In the genomic region with DNA sequence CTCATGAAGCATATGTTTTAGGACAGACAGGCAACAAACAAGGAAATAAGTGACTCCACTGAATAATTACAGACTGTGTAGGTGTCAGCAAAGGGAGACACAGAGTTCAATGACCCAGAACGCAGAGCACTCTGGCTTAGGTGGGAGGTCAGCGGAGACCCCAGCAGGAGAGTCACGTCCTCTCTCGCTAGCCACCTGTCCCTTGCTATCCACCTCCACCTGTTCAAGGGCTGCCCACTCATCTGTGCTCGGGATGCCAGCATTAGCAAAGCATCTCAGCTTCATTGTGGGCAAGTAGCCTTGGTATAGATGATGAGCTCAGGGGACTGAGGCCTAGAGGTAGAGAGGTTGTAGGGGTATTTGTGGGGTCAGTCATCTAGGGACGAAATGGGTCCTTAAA, we compare ENCODE assay signal across 29 cellular contexts.
"Had no signal": no experiment of that assay in that cellular context is flagged by ENCODE, and none has a peak within 500 bp of the region (broad histone marks: within the 10 kb centered on the region; RNA-seq: fewer than 3 reads in every experiment).

No MANE protein-coding gene starts in this region.

- H3K4me3 ChIP-seq: ascending aorta had no signal

- H3K36me3 ChIP-seq: ascending aorta, WERI-Rb-1 had no signal

- H3K27ac Mint-ChIP-seq: activated B cell treated with CpG ODN at 0.5 μM for 24 hours; activated CD8-positive, alpha-beta memory T cell treated with anti-CD3 and anti-CD28 coated beads, Interleukin-2, amount 10 ng/mL, durations not matched to agents 7 days and 5 days; activated CD8-positive, alpha-beta T cell treated with anti-CD3 and anti-CD28 coated beads for 36 hours; activated naive CD4-positive, alpha-beta T cell treated with anti-CD3 and anti-CD28 coated beads, Interleukin-2, amount 10 ng/mL, durations not matched to agents 7 days and 5 days; activated naive CD4-positive, alpha-beta T cell treated with anti-CD3 and anti-CD28 coated beads, Interleukin-2, amount 50 U/mL, for 72 hours; activated naive CD8-positive, alpha-beta T cell treated with anti-CD3 and anti-CD28 coated beads, Interleukin-2, amount 10 ng/mL, durations not matched to agents 7 days and 5 days; activated T-cell treated with anti-CD3 and anti-CD28 coated beads, Interleukin-2, amount 50 U/mL, for 24 hours; activated T-cell treated with anti-CD3 and anti-CD28 coated beads, Interleukin-2, amount 50 U/mL, for 72 hours; T-helper 17 cell; T-helper 2 cell treated with Interferon-gamma antibody and Interleukin-4, amounts not matched to agents 5 μg/mL and 100 μg/mL, for 36 hours had no signal

- H3K9me3 ChIP-seq: ascending aorta had no signal

- DNase-seq: activated B cell treated with CpG ODN at 0.5 μM for 24 hours; activated CD4-positive, alpha-beta T cell treated with anti-CD3 and anti-CD28 coated beads for 48 hours; activated CD4-positive, alpha-beta T cell treated with anti-CD3 and anti-CD28 coated beads, Interleukin-2, amount 50 U/mL, for 1 hour; activated CD4-positive, alpha-beta T cell treated with anti-CD3 and anti-CD28 coated beads, Interleukin-2, amount 50 U/mL, for 48 hours; activated CD8-positive, alpha-beta memory T cell treated with anti-CD3 and anti-CD28 coated beads, Interleukin-2, amount 50 U/mL, for 4 hours; activated CD8-positive, alpha-beta T cell treated with anti-CD3 and anti-CD28 coated beads for 36 hours; activated gamma-delta T cell; activated naive CD4-positive, alpha-beta T cell; activated naive CD4-positive, alpha-beta T cell treated with anti-CD3 and anti-CD28 coated beads, Interleukin-2, amount 10 ng/mL, durations not matched to agents 7 days and 5 days; activated naive CD8-positive, alpha-beta T cell treated with anti-CD3 and anti-CD28 coated beads, Interleukin-2, amount 10 ng/mL, durations not matched to agents 7 days and 5 days; activated T-cell treated with anti-CD3 and anti-CD28 coated beads for 4 hours; activated T-cell treated with anti-CD3 and anti-CD28 coated beads, Interleukin-2, amount 50 U/mL, for 24 hours; activated T-cell treated with anti-CD3 and anti-CD28 coated beads, Interleukin-2, amount 50 U/mL, for 72 hours; cortex of kidney; dermis blood vessel endothelial cell; effector CD4-positive, alpha-beta T cell; foreskin fibroblast; T-helper 1 cell; T-helper 17 cell; T1000; WERI-Rb-1 had no signal

- H3K4me3 Mint-ChIP-seq: activated B cell treated with CpG ODN at 0.5 μM for 24 hours; activated CD8-positive, alpha-beta memory T cell treated with anti-CD3 and anti-CD28 coated beads, Interleukin-2, amount 10 ng/mL, durations not matched to agents 7 days and 5 days; activated CD8-positive, alpha-beta T cell treated with anti-CD3 and anti-CD28 coated beads for 36 hours; activated naive CD4-positive, alpha-beta T cell treated with anti-CD3 and anti-CD28 coated beads, Interleukin-2, amount 10 ng/mL, durations not matched to agents 7 days and 5 days; activated naive CD8-positive, alpha-beta T cell treated with anti-CD3 and anti-CD28 coated beads, Interleukin-2, amount 10 ng/mL, durations not matched to agents 7 days and 5 days; activated T-cell treated with anti-CD3 and anti-CD28 coated beads, Interleukin-2, amount 50 U/mL, for 24 hours; activated T-cell treated with anti-CD3 and anti-CD28 coated beads, Interleukin-2, amount 50 U/mL, for 72 hours; brain; central memory CD8-positive, alpha-beta T cell; T-helper 17 cell; T-helper 2 cell treated with Interferon-gamma antibody and Interleukin-4, amounts not matched to agents 5 μg/mL and 100 μg/mL, for 36 hours had no signal

- H3K27ac ChIP-seq: ascending aorta, epithelial cell of prostate, WERI-Rb-1 had no signal

- ATAC-seq: activated CD4-positive, CD25-positive, alpha-beta regulatory T cell treated with anti-CD3 and anti-CD28 coated beads, Interleukin-2, amount 50 U/mL, for 24 hours; activated CD8-positive, alpha-beta memory T cell treated with anti-CD3 and anti-CD28 coated beads, Interleukin-2, amount 10 ng/mL, durations not matched to agents 7 days and 5 days; activated CD8-positive, alpha-beta T cell treated with anti-CD3 and anti-CD28 coated beads for 36 hours; activated naive CD4-positive, alpha-beta T cell treated with anti-CD3 and anti-CD28 coated beads, Interleukin-2, amount 50 U/mL, for 72 hours; activated T-cell treated with anti-CD3 and anti-CD28 coated beads, Interleukin-2, amount 50 U/mL, for 72 hours; T-helper 17 cell had no signal

- H3K9me3 Mint-ChIP-seq: activated B cell treated with CpG ODN at 0.5 μM for 24 hours; activated CD8-positive, alpha-beta T cell treated with anti-CD3 and anti-CD28 coated beads for 36 hours; activated naive CD4-positive, alpha-beta T cell treated with anti-CD3 and anti-CD28 coated beads, Interleukin-2, amount 10 ng/mL, durations not matched to agents 7 days and 5 days; activated naive CD4-positive, alpha-beta T cell treated with anti-CD3 and anti-CD28 coated beads, Interleukin-2, amount 50 U/mL, for 72 hours; activated naive CD8-positive, alpha-beta T cell treated with anti-CD3 and anti-CD28 coated beads, Interleukin-2, amount 10 ng/mL, durations not matched to agents 7 days and 5 days; activated T-cell treated with anti-CD3 and anti-CD28 coated beads, Interleukin-2, amount 50 U/mL, for 24 hours; activated T-cell treated with anti-CD3 and anti-CD28 coated beads, Interleukin-2, amount 50 U/mL, for 72 hours; central memory CD8-positive, alpha-beta T cell; T-helper 2 cell treated with Interferon-gamma antibody and Interleukin-4, amounts not matched to agents 5 μg/mL and 100 μg/mL, for 36 hours had no signal

- H3K36me3 Mint-ChIP-seq: activated CD8-positive, alpha-beta memory T cell treated with anti-CD3 and anti-CD28 coated beads, Interleukin-2, amount 10 ng/mL, durations not matched to agents 7 days and 5 days; activated naive CD4-positive, alpha-beta T cell treated with anti-CD3 and anti-CD28 coated beads, Interleukin-2, amount 10 ng/mL, durations not matched to agents 7 days and 5 days; activated naive CD4-positive, alpha-beta T cell treated with anti-CD3 and anti-CD28 coated beads, Interleukin-2, amount 50 U/mL, for 72 hours; activated naive CD8-positive, alpha-beta T cell treated with anti-CD3 and anti-CD28 coated beads, Interleukin-2, amount 10 ng/mL, durations not matched to agents 7 days and 5 days; brain had no signal

- H3K27me3 ChIP-seq: ascending aorta had no signal
